Comparison of ENCODE assay signal across 1 cellular context in the genomic region with DNA sequence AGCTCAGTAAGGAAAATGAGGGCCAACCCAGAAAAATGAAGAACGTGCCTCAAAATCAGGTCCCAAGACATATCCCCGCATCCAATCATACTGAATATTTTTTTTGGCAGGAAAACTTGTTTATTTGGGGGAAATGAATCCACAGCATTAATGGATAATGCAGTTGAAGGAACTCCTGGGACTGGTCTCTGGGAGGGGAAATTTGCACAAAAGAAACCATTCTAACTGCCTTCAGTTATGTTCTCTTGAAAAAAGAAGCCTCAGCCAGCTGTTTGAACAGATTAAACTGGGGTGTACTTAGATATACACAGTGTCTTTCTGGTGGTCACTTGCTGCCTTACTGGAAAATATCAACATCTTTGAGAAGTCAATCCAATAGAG.
TF ChIP-seq lines count a peak whose summit lies in the region.

No MANE protein-coding gene starts in this region.

TF ChIP-seq in WTC11, 78 proteins besides CTCF, POLR2A, EP300 and RAD21:
- TF ChIP-seq ZNF671 (CRISPR knock-in tag; IDR thresholded peaks at IDR 0.05) (no peak), FOXK1 (CRISPR knock-in tag; IDR thresholded peaks at IDR 0.05) (no peak), ZNF396 (CRISPR knock-in tag; IDR thresholded peaks at IDR 0.05; ENCODE audit: borderline replicate concordance) (no peak), NR1H2 (CRISPR knock-in tag; IDR thresholded peaks at IDR 0.05) (no peak), HMGA2 (CRISPR knock-in tag; IDR thresholded peaks at IDR 0.05) (no peak), JAZF1 (CRISPR knock-in tag; IDR thresholded peaks at IDR 0.05) (no peak)
- TF ChIP-seq, protein P1, sequence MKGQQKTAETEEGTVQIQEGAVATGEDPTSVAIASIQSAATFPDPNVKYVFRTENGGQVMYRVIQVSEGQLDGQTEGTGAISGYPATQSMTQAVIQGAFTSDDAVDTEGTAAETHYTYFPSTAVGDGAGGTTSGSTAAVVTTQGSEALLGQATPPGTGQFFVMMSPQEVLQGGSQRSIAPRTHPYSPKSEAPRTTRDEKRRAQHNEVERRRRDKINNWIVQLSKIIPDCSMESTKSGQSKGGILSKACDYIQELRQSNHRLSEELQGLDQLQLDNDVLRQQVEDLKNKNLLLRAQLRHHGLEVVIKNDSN (CRISPR knock-in tag; IDR thresholded peaks at IDR 0.05), result no peak
- TF ChIP-seq, protein P2, sequence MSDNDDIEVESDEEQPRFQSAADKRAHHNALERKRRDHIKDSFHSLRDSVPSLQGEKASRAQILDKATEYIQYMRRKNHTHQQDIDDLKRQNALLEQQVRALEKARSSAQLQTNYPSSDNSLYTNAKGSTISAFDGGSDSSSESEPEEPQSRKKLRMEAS (CRISPR knock-in tag; IDR thresholded peaks at IDR 0.05), result no peak
- TF ChIP-seq, protein P3, sequence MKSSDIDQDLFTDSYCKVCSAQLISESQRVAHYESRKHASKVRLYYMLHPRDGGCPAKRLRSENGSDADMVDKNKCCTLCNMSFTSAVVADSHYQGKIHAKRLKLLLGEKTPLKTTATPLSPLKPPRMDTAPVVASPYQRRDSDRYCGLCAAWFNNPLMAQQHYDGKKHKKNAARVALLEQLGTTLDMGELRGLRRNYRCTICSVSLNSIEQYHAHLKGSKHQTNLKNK (CRISPR knock-in tag; IDR thresholded peaks at IDR 0.05), result no peak
- TF ChIP-seq, protein P4, sequence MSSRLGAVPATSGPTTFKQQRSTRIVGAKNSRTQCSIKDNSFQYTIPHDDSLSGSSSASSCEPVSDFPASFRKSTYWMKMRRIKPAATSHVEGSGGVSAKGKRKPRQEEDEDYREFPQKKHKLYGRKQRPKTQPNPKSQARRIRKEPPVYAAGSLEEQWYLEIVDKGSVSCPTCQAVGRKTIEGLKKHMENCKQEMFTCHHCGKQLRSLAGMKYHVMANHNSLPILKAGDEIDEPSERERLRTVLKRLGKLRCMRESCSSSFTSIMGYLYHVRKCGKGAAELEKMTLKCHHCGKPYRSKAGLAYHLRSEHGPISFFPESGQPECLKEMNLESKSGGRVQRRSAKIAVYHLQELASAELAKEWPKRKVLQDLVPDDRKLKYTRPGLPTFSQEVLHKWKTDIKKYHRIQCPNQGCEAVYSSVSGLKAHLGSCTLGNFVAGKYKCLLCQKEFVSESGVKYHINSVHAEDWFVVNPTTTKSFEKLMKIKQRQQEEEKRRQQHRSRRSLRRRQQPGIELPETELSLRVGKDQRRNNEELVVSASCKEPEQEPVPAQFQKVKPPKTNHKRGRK (CRISPR knock-in tag; IDR thresholded peaks at IDR 0.05; ENCODE audit: borderline replicate concordance), result no peak
- TF ChIP-seq, protein P5, sequence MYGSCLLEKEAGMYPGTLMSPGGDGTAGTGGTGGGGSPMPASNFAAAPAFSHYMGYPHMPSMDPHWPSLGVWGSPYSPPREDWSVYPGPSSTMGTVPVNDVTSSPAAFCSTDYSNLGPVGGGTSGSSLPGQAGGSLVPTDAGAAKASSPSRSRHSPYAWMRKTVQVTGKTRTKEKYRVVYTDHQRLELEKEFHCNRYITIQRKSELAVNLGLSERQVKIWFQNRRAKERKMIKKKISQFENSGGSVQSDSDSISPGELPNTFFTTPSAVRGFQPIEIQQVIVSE (CRISPR knock-in tag; IDR thresholded peaks at IDR 0.05; ENCODE audit: borderline replicate concordance), result no peak
- TF ChIP-seq, protein P6, sequence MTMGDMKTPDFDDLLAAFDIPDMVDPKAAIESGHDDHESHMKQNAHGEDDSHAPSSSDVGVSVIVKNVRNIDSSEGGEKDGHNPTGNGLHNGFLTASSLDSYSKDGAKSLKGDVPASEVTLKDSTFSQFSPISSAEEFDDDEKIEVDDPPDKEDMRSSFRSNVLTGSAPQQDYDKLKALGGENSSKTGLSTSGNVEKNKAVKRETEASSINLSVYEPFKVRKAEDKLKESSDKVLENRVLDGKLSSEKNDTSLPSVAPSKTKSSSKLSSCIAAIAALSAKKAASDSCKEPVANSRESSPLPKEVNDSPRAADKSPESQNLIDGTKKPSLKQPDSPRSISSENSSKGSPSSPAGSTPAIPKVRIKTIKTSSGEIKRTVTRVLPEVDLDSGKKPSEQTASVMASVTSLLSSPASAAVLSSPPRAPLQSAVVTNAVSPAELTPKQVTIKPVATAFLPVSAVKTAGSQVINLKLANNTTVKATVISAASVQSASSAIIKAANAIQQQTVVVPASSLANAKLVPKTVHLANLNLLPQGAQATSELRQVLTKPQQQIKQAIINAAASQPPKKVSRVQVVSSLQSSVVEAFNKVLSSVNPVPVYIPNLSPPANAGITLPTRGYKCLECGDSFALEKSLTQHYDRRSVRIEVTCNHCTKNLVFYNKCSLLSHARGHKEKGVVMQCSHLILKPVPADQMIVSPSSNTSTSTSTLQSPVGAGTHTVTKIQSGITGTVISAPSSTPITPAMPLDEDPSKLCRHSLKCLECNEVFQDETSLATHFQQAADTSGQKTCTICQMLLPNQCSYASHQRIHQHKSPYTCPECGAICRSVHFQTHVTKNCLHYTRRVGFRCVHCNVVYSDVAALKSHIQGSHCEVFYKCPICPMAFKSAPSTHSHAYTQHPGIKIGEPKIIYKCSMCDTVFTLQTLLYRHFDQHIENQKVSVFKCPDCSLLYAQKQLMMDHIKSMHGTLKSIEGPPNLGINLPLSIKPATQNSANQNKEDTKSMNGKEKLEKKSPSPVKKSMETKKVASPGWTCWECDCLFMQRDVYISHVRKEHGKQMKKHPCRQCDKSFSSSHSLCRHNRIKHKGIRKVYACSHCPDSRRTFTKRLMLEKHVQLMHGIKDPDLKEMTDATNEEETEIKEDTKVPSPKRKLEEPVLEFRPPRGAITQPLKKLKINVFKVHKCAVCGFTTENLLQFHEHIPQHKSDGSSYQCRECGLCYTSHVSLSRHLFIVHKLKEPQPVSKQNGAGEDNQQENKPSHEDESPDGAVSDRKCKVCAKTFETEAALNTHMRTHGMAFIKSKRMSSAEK (CRISPR knock-in tag; IDR thresholded peaks at IDR 0.05; ENCODE audit: borderline replicate concordance), result no peak
- TF ChIP-seq, protein P7, sequence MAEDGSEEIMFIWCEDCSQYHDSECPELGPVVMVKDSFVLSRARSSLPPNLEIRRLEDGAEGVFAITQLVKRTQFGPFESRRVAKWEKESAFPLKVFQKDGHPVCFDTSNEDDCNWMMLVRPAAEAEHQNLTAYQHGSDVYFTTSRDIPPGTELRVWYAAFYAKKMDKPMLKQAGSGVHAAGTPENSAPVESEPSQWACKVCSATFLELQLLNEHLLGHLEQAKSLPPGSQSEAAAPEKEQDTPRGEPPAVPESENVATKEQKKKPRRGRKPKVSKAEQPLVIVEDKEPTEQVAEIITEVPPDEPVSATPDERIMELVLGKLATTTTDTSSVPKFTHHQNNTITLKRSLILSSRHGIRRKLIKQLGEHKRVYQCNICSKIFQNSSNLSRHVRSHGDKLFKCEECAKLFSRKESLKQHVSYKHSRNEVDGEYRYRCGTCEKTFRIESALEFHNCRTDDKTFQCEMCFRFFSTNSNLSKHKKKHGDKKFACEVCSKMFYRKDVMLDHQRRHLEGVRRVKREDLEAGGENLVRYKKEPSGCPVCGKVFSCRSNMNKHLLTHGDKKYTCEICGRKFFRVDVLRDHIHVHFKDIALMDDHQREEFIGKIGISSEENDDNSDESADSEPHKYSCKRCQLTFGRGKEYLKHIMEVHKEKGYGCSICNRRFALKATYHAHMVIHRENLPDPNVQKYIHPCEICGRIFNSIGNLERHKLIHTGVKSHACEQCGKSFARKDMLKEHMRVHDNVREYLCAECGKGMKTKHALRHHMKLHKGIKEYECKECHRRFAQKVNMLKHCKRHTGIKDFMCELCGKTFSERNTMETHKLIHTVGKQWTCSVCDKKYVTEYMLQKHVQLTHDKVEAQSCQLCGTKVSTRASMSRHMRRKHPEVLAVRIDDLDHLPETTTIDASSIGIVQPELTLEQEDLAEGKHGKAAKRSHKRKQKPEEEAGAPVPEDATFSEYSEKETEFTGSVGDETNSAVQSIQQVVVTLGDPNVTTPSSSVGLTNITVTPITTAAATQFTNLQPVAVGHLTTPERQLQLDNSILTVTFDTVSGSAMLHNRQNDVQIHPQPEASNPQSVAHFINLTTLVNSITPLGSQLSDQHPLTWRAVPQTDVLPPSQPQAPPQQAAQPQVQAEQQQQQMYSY (CRISPR knock-in tag; IDR thresholded peaks at IDR 0.05), result no peak
